8 cellular contexts compared by ENCODE assay signal in genomic region chr20:62924567-62925419, GRCh38. TPM values are rescaled to one million over a fixed set of nuclear protein-coding genes. Genes with fewer than 3 reads are reported as not detected.
DNase-seq lines count a peak whose midpoint lies in the region; ATAC-seq lines count a peak whose summit lies in the region.

No MANE protein-coding gene starts in this region.

- H3K36me3 Mint-ChIP-seq in natural killer cell treated with Interleukin-12 subunit alpha and Interleukin-12 subunit beta and Interleukin-15 and Interleukin-18, amount 100 ng/mL, for 72 hours: no peaks in the 10 kb centered on the region

- H3K9ac ChIP-seq in SK-N-MC (ENCODE audit: insufficient read length) (peak overlapping the region; percentile 98), endocrine pancreas (ENCODE audit: control insufficient read depth, insufficient read depth, low read length) (peak overlapping the region; percentile 88)

- H3K9me3 ChIP-seq in SK-N-MC (ENCODE audit: low read depth, low read length) (no peaks in the 10 kb centered on the region), endocrine pancreas (ENCODE audit: control insufficient read depth, low read length) (no peaks in the 10 kb centered on the region)

- H3K4me1 ChIP-seq in endocrine pancreas (ENCODE audit: control insufficient read depth, insufficient read depth, low read length): peaks cover 9% of the 10 kb centered on the region

- peak; percentile 76 for DNase-seq in activated effector memory CD4-positive, alpha-beta T cell treated with anti-CD3 and anti-CD28 coated beads, Interleukin-2, amount 50 U/mL, for 16 hours
- no peak for DNase-seq in activated effector memory CD4-positive, alpha-beta T cell treated with Interleukin-2 at 50 U/mL for 16 hours
- DNase-seq in SK-N-MC (ENCODE audit: low read depth, low spot score): no peak
- DNase-seq in natural killer cell treated with Interleukin-12 subunit alpha and Interleukin-12 subunit beta and Interleukin-15 and Interleukin-18, amount 100 ng/mL, for 72 hours (ENCODE audit: low spot score): no peak
- DNase-seq in mesenteric fat pad (ENCODE audit: low spot score): no peak

- H3K9me3 Mint-ChIP-seq in natural killer cell treated with Interleukin-12 subunit alpha and Interleukin-12 subunit beta and Interleukin-15 and Interleukin-18, amount 100 ng/mL, for 72 hours: no peaks in the 10 kb centered on the region

- H3K4me3 ChIP-seq in SK-N-MC (peak overlapping the region; percentile 91), endocrine pancreas (ENCODE audit: control insufficient read depth, insufficient read depth, low read length) (peak overlapping the region; percentile 98)

- H3K36me3 ChIP-seq in SK-N-MC (ENCODE audit: insufficient read depth, low read length) (no peaks in the 10 kb centered on the region), endocrine pancreas (ENCODE audit: control insufficient read depth, insufficient read depth, low read length) (no peaks in the 10 kb centered on the region)

- H3K27me3 Mint-ChIP-seq in natural killer cell treated with Interleukin-12 subunit alpha and Interleukin-12 subunit beta and Interleukin-15 and Interleukin-18, amount 100 ng/mL, for 72 hours: no peaks in the 10 kb centered on the region

- H3K27me3 ChIP-seq in endocrine pancreas (ENCODE audit: control insufficient read depth, insufficient read depth, low read length): no peaks in the 10 kb centered on the region

- H3K27ac Mint-ChIP-seq in natural killer cell treated with Interleukin-12 subunit alpha and Interleukin-12 subunit beta and Interleukin-15 and Interleukin-18, amount 100 ng/mL, for 72 hours: peak overlapping the region; percentile 97

- no peak for ATAC-seq in natural killer cell treated with Interleukin-12 subunit alpha and Interleukin-12 subunit beta and Interleukin-15 and Interleukin-18, amount 100 ng/mL, for 72 hours
- ATAC-seq in GM21528 (IDR thresholded peaks at IDR 0.05; ENCODE audit: low FRiP score, unreplicated experiment) (no peak), GM21737 (IDR thresholded peaks at IDR 0.05; ENCODE audit: unreplicated experiment) (no peak)

- H3K27ac ChIP-seq in SK-N-MC: peak overlapping the region; percentile 29; the same call in 1 of the 2 replicates

- H3K4me1 Mint-ChIP-seq in natural killer cell treated with Interleukin-12 subunit alpha and Interleukin-12 subunit beta and Interleukin-15 and Interleukin-18, amount 100 ng/mL, for 72 hours (ENCODE audit: low read depth in 2 of 2): peaks cover 49 to 75% of the 10 kb centered on the region in 2 donors

- peak overlapping the region; percentile 98 for H3K4me3 Mint-ChIP-seq in natural killer cell treated with Interleukin-12 subunit alpha and Interleukin-12 subunit beta and Interleukin-15 and Interleukin-18, amount 100 ng/mL, for 72 hours

RNA-seq across cellular contexts. Expression of gene DIDO1, which starts 1.5 kb away (rescaled TPM):
- 10 to 100 TPM; 57.6 to 81.1 TPM for total RNA-seq in natural killer cell treated with Interleukin-12 subunit alpha and Interleukin-12 subunit beta and Interleukin-15 and Interleukin-18, amount 100 ng/mL, for 72 hours
- 39.0 TPM for total RNA-seq in mesenteric fat pad

RNA-seq across cellular contexts. Expression of gene GID8, which starts 13.2 kb away (rescaled TPM):
- 10 to 100 TPM; 34.9 to 35.5 TPM for total RNA-seq in natural killer cell treated with Interleukin-12 subunit alpha and Interleukin-12 subunit beta and Interleukin-15 and Interleukin-18, amount 100 ng/mL, for 72 hours
- 22.6 TPM for total RNA-seq in mesenteric fat pad

RNA-seq across cellular contexts. Expression of gene SLC17A9, which starts 27.7 kb away (rescaled TPM):
- 100 to 1,000 TPM in 1 of 2 donors, 10 to 100 TPM in 1; 34.9 to 100 TPM for total RNA-seq in natural killer cell treated with Interleukin-12 subunit alpha and Interleukin-12 subunit beta and Interleukin-15 and Interleukin-18, amount 100 ng/mL, for 72 hours
- total RNA-seq in mesenteric fat pad: 12.7 TPM
